Comparison of ENCODE assay signal across 16 cellular contexts in the genomic region with DNA sequence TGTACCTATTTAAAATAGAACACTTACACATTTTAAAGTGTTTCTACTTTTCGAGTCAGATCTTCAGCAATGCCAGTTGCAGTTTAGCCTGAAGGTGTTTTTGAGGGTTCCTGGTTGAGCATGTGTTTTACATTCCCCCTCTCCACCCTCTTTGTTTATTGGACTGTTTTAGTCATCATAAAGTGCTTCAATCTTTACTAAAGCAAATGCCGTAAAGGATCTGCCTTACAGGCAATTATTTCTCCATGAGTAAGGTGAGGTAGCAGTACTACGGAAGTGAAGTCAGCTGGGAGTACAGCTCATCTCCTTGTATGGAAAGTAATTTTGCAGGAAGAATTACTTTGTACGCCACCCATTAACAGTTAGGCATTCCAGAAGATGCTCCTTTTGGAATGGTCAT. TPM values are rescaled to one million over a fixed set of nuclear protein-coding genes. Genes with fewer than 3 reads are reported as not detected.
DNase-seq lines count a peak whose midpoint lies in the region; ATAC-seq and TF ChIP-seq lines count a peak whose summit lies in the region.
"Had no signal": no experiment of that assay in that cellular context is flagged by ENCODE, and none has a peak within 500 bp of the region (broad histone marks: within the 10 kb centered on the region; RNA-seq: fewer than 3 reads in every experiment).

No MANE protein-coding gene starts in this region.

- H3K9me3 Mint-ChIP-seq in MCF 10A (ENCODE audit: unreplicated experiment), result no peaks in the 10 kb centered on the region
- H3K9me3 Mint-ChIP-seq: activated CD4-positive, alpha-beta T cell treated with anti-CD3 and anti-CD28 coated beads, Interleukin-2, amount 10 ng/mL, durations not matched to agents 24 days and 14 days; dendritic cell treated with granulocyte-macrophage colony-stimulating factor and Interleukin-4, amounts not matched to agents 40 ng/mL and 50 ng/mL, for 4 days; memory B cell had no signal

- POLR2A ChIA-PET in MCF 10A (lab: Yijun Ruan, JAX), result interaction anchor here (0.7 to 8.8 kb wide), 21 partner anchors 9 to 263 kb away, joined by 3 to 193 read pairs (median 4); a partner anchor contains a TSS

- intact Hi-C loops in Right ventricle myocardium inferior (cut with DNase I) (no loop called here), cardiac septum (cut with DNase I) (no loop called here), MCF 10A (cut with micrococcal nuclease) (loop anchor here (1.0 to 5.0 kb wide), 3 partner anchors 36 to 59 kb away; no protein-coding TSS in a partner anchor)

- peak overlapping the region; percentile 56 for H3K4me3 Mint-ChIP-seq in MCF 10A (ENCODE audit: unreplicated experiment)
- no peak overlapping the region for H3K4me3 Mint-ChIP-seq in T-helper 17 cell
- H3K4me3 Mint-ChIP-seq: activated CD4-positive, alpha-beta T cell treated with anti-CD3 and anti-CD28 coated beads, Interleukin-2, amount 10 ng/mL, durations not matched to agents 24 days and 14 days; dendritic cell treated with granulocyte-macrophage colony-stimulating factor and Interleukin-4, amounts not matched to agents 40 ng/mL and 50 ng/mL, for 4 days; memory B cell had no signal

- TF ChIP-seq CTCF in MCF 10A (IDR thresholded peaks at IDR 0.05; ENCODE audit: unreplicated experiment) (no peak), cardiac muscle cell (IDR thresholded peaks at IDR 0.05; ENCODE audit: low read depth, low read length) (no peak)

- peaks cover 10% of the 10 kb centered on the region for H3K36me3 ChIP-seq in cardiac muscle cell

- CTCF ChIA-PET in MCF 10A (lab: Yijun Ruan, JAX), result interaction anchor here (1.1 to 1.6 kb wide), 2 partner anchors 32 to 35 kb away, joined by 3 to 4 read pairs; no protein-coding TSS in a partner anchor

- H3K36me3 Mint-ChIP-seq in MCF 10A (ENCODE audit: insufficient read depth, unreplicated experiment) (peaks cover 28% of the 10 kb centered on the region), T-helper 17 cell (ENCODE audit: low read depth) (no peaks in the 10 kb centered on the region)

- H3K4me1 Mint-ChIP-seq in MCF 10A (ENCODE audit: insufficient read depth, unreplicated experiment) (peaks cover 26% of the 10 kb centered on the region), T-helper 17 cell (peaks cover 4% of the 10 kb centered on the region)

- H3K27ac ChIP-seq in cardiac muscle cell, result peak overlapping the region; percentile 88

- no TSS peak for BruUV-seq in MCF 10A (replicated peaks; lab: Mats Ljungman, UMichigan)

- no peak overlapping the region for H3K4me3 ChIP-seq in cardiac muscle cell

- peak overlapping the region; percentile 88 for H3K27ac Mint-ChIP-seq in MCF 10A (ENCODE audit: low read depth, unreplicated experiment)
- H3K27ac Mint-ChIP-seq in T-helper 17 cell, result no peak overlapping the region
- H3K27ac Mint-ChIP-seq: activated CD4-positive, alpha-beta T cell treated with anti-CD3 and anti-CD28 coated beads, Interleukin-2, amount 10 ng/mL, durations not matched to agents 24 days and 14 days; dendritic cell treated with granulocyte-macrophage colony-stimulating factor and Interleukin-4, amounts not matched to agents 40 ng/mL and 50 ng/mL, for 4 days; memory B cell had no signal

- H3K4me1 ChIP-seq in cardiac muscle cell (ENCODE audit: low read depth), result peaks cover 38% of the 10 kb centered on the region

- H3K27me3 Mint-ChIP-seq in MCF 10A (ENCODE audit: insufficient read depth, unreplicated experiment) (no peaks in the 10 kb centered on the region), T-helper 17 cell (no peaks in the 10 kb centered on the region)
- H3K27me3 Mint-ChIP-seq: activated CD4-positive, alpha-beta T cell treated with anti-CD3 and anti-CD28 coated beads, Interleukin-2, amount 10 ng/mL, durations not matched to agents 24 days and 14 days; dendritic cell treated with granulocyte-macrophage colony-stimulating factor and Interleukin-4, amounts not matched to agents 40 ng/mL and 50 ng/mL, for 4 days; memory B cell had no signal

- H3K9me3 ChIP-seq in cardiac muscle cell (ENCODE audit: low read depth) (no peaks in the 10 kb centered on the region), T-helper 17 cell (ENCODE audit: control insufficient read depth, low read length, poor library complexity, severe bottlenecking) (no peaks in the 10 kb centered on the region)

- DNase-seq in Right ventricle myocardium inferior (ENCODE audit: missing footprints) (no peak), cardiac septum (ENCODE audit: low spot score) (no peak), MCF 10A (ENCODE audit: unreplicated experiment) (peak; percentile 91), cardiac muscle cell (ENCODE audit: low read depth in 1 of 2, low spot score in 1 of 2) (no peak), T-helper 17 cell (no peak), putamen (ENCODE audit: low spot score) (no peak)
- DNase-seq: 8988T; activated CD4-positive, alpha-beta T cell treated with anti-CD3 and anti-CD28 coated beads, Interleukin-2, amount 10 ng/mL, durations not matched to agents 24 days and 14 days; activated effector memory CD4-positive, alpha-beta T cell treated with anti-CD3 and anti-CD28 coated beads, Interleukin-2, amount 50 U/mL, for 16 hours; hippocampal formation; NCI-H1092 treated with DMSO at 0.1 percent for 48 hours; substantia nigra had no signal

- ATAC-seq in Right ventricle myocardium inferior, result peak; percentile 37
- no peak for ATAC-seq in GM18873 (IDR thresholded peaks at IDR 0.05; ENCODE audit: low FRiP score, unreplicated experiment)
- no peak for ATAC-seq in GM21360 (IDR thresholded peaks at IDR 0.05; ENCODE audit: unreplicated experiment)
- ATAC-seq in T-helper 17 cell, result no peak

- no peaks in the 10 kb centered on the region for H3K27me3 ChIP-seq in cardiac muscle cell

RNA-seq across cellular contexts. Expression of a gene that starts 36.9 kb away (rescaled TPM):
- 1,145 TPM for total RNA-seq in Right ventricle myocardium inferior
- 1,256 TPM for total RNA-seq in cardiac septum
- total RNA-seq in MCF 10A (2022), result 151 and 158 TPM in 2 replicates
- total RNA-seq in cardiac muscle cell, result 426 and 434 TPM in 2 replicates
- polyA plus RNA-seq in cardiac muscle cell, result 446 and 541 TPM in 2 replicates
- total RNA-seq in T-helper 17 cell, result 10 to 100 TPM; 25.9 to 37.6 TPM
